In genomic region chr16:30892670-30893069, GRCh38 we compare ENCODE assay signal across 10 cellular contexts. TPM values are rescaled to one million over a fixed set of nuclear protein-coding genes. Genes with fewer than 3 reads are reported as not detected.
A peak's percentile ranks its signal among the peaks of the same experiment; 100 is the strongest.
DNase-seq lines count a peak whose midpoint lies in the region; ATAC-seq and TF ChIP-seq lines count a peak whose summit lies in the region.
"Had no signal": no experiment of that assay in that cellular context is flagged by ENCODE, and none has a peak within 500 bp of the region (broad histone marks: within the 10 kb centered on the region; RNA-seq: fewer than 3 reads in every experiment).

No MANE protein-coding gene starts in this region.

- peaks cover 54% of the 10 kb centered on the region for H3K4me1 Mint-ChIP-seq in activated naive CD4-positive, alpha-beta T cell treated with anti-CD3 and anti-CD28 coated beads, Interleukin-2, amount 10 ng/mL, durations not matched to agents 7 days and 5 days

- no peaks in the 10 kb centered on the region for H3K27me3 Mint-ChIP-seq in activated naive CD4-positive, alpha-beta T cell treated with anti-CD3 and anti-CD28 coated beads, Interleukin-2, amount 10 ng/mL, durations not matched to agents 7 days and 5 days

- no peak for ATAC-seq in left lung
- ATAC-seq in GM21786 (IDR thresholded peaks at IDR 0.05; ENCODE audit: unreplicated experiment): no peak
- no peak for ATAC-seq in GM18858 (IDR thresholded peaks at IDR 0.05; ENCODE audit: unreplicated experiment)

- intact Hi-C loops in left lung (cut with DNase I): no loop called here

- H3K9me3 Mint-ChIP-seq in activated naive CD4-positive, alpha-beta T cell treated with anti-CD3 and anti-CD28 coated beads, Interleukin-2, amount 10 ng/mL, durations not matched to agents 7 days and 5 days: no peaks in the 10 kb centered on the region

- H3K9me3 ChIP-seq in adipocyte (ENCODE audit: control insufficient read depth, low read length): no peaks in the 10 kb centered on the region
- no peaks in the 10 kb centered on the region for H3K9me3 ChIP-seq in left lung
- H3K9me3 ChIP-seq in tibial nerve: no peaks in the 10 kb centered on the region

- TF ChIP-seq EP300 in tibial nerve (IDR thresholded peaks at IDR 0.05): no peak

- TF ChIP-seq CTCF in left lung (IDR thresholded peaks at IDR 0.05) (no peak), tibial nerve (IDR thresholded peaks at IDR 0.05) (no peak)

- CTCF ChIA-PET in activated naive CD4-positive, alpha-beta T cell treated with anti-CD3 and anti-CD28 coated beads, Interleukin-2, amount 10 ng/mL, durations not matched to agents 7 days and 5 days (lab: Charles Lee): interaction anchor here (0.9 to 2.1 kb wide), 4 partner anchors 9 to 48 kb away, joined by 3 to 7 read pairs (median 4); no protein-coding TSS in a partner anchor

- peak overlapping the region; percentile 85 for H3K4me3 ChIP-seq in adipocyte (ENCODE audit: low read length)
- peak overlapping the region; percentile 71 to 76 for H3K4me3 ChIP-seq in left lung
- peak overlapping the region in 3 of 4 donors; percentile 48 to 91 (median 68) for H3K4me3 ChIP-seq in tibial nerve

- TF ChIP-seq POLR2A in tibial nerve (IDR thresholded peaks at IDR 0.05): no peak

- 43 to 71% methylated on average over 9 to 11 of the region's 14 CpGs for WGBS in tibial nerve, 2 donors

- H3K9ac ChIP-seq in adipocyte (ENCODE audit: low read length): peak overlapping the region; percentile 96

- peak overlapping the region; percentile 87 for H3K4me3 Mint-ChIP-seq in activated naive CD4-positive, alpha-beta T cell treated with anti-CD3 and anti-CD28 coated beads, Interleukin-2, amount 10 ng/mL, durations not matched to agents 7 days and 5 days

- H3K27ac ChIP-seq in left lung (peak overlapping the region in 1 of 2 donors; percentile 93), tibial nerve (peak overlapping the region; percentile 95 to 100 (median 100))

- H3K36me3 Mint-ChIP-seq in activated naive CD4-positive, alpha-beta T cell treated with anti-CD3 and anti-CD28 coated beads, Interleukin-2, amount 10 ng/mL, durations not matched to agents 7 days and 5 days: peaks cover 22% of the 10 kb centered on the region

- peaks cover 5% of the 10 kb centered on the region for H3K36me3 ChIP-seq in adipocyte (ENCODE audit: control insufficient read depth, insufficient read depth, low read length, severe bottlenecking)
- H3K36me3 ChIP-seq in left lung: peaks cover 0 to 39% of the 10 kb centered on the region in 2 donors
- H3K36me3 ChIP-seq in tibial nerve: peaks cover 0 to 46% (median 6%) of the 10 kb centered on the region in 3 donors

- H3K27me3 ChIP-seq in adipocyte (replicated peaks; ENCODE audit: control insufficient read depth, insufficient read depth, low read length): no peaks in the 10 kb centered on the region
- no peaks in the 10 kb centered on the region for H3K27me3 ChIP-seq in left lung
- H3K27me3 ChIP-seq in tibial nerve: no peaks in the 10 kb centered on the region

- H3K27ac Mint-ChIP-seq in activated naive CD4-positive, alpha-beta T cell treated with anti-CD3 and anti-CD28 coated beads, Interleukin-2, amount 10 ng/mL, durations not matched to agents 7 days and 5 days: peak overlapping the region; percentile 66

- H3K4me1 ChIP-seq in adipocyte (ENCODE audit: control insufficient read depth, insufficient read depth, low read length) (peaks cover 32% of the 10 kb centered on the region), left lung (peaks cover 22 to 48% of the 10 kb centered on the region in 2 donors), tibial nerve (peaks cover 0 to 50% (median 31%) of the 10 kb centered on the region in 4 donors)

- no peak for DNase-seq in activated naive CD4-positive, alpha-beta T cell treated with anti-CD3 and anti-CD28 coated beads, Interleukin-2, amount 10 ng/mL, durations not matched to agents 7 days and 5 days
- DNase-seq in activated naive CD4-positive, alpha-beta T cell (lab: John Stamatoyannopoulos, UW): no peak
- DNase-seq in adipocyte (ENCODE audit: low read depth): no peak
- peak in 1 of 2 donors; percentile 63 for DNase-seq in left lung
- no peak for DNase-seq in tibial nerve (ENCODE audit: low spot score in 2 of 2)
- no peak for DNase-seq in stimulated activated CD4-positive, alpha-beta T cell treated with anti-CD3 and anti-CD28 coated beads, Interleukin-15, amount 100 ng/mL, for 24 hours
- DNase-seq: activated CD8-positive, alpha-beta memory T cell treated with anti-CD3 and anti-CD28 coated beads, Interleukin-2, amount 50 U/mL, for 4 hours; kidney glomerular epithelial cell had no signal

RNA-seq across cellular contexts. Expression of gene BCL7C, which starts 1.2 kb away (rescaled TPM):
- total RNA-seq in left lung (10 to 100 TPM; 25.8 to 29.3 TPM), tibial nerve (10 to 100 TPM; 42.9 to 54.0 (median 48.2) TPM)

RNA-seq across cellular contexts. Expression of gene CTF1, which starts 3.7 kb away (rescaled TPM):
- total RNA-seq in left lung: 1 to 10 TPM; 4.5 to 7.9 TPM
- total RNA-seq in tibial nerve: 1 to 10 TPM; 2.2 to 5.9 (median 3.1) TPM

RNA-seq across cellular contexts. Expression of gene FBXL19, which starts 30.7 kb away (rescaled TPM):
- 10 to 100 TPM; 11.2 to 18.7 TPM for total RNA-seq in left lung
- 10 to 100 TPM in 3 of 4 donors, 1 to 10 TPM in 1; 7.4 to 25.8 (median 16.7) TPM for total RNA-seq in tibial nerve

RNA-seq across cellular contexts. Expression of gene ORAI3, which starts 56.2 kb away (rescaled TPM):
- 10 to 100 TPM; 20.7 to 23.2 TPM for total RNA-seq in left lung
- 10 to 100 TPM; 50.7 to 58.4 (median 52.9) TPM for total RNA-seq in tibial nerve
